8 cellular contexts compared by ENCODE assay signal in genomic region chr12:120639771-120640721, GRCh38. TPM values are rescaled to one million over a fixed set of nuclear protein-coding genes. Genes with fewer than 3 reads are reported as not detected.
DNase-seq lines count a peak whose midpoint lies in the region; ATAC-seq, FAIRE-seq and TF ChIP-seq lines count a peak whose summit lies in the region.

TSS of gene CABP1 (plus strand) at chr12:120640626. CDS start at chr12:120640686, 60 bp downstream.

- H3K4me3 ChIP-seq in ascending aorta, result peak within 1 kb of the TSS; percentile 51 to 64
- peak within 1 kb of the TSS; percentile 18 to 39 for H3K4me3 ChIP-seq in kidney (ENCODE audit: low read length in 2 of 2)

- H3K4me1 ChIP-seq in ascending aorta (peaks cover 9 to 13% of the 10 kb centered on the region in 2 donors), kidney (ENCODE audit: control insufficient read depth in 1 of 2, insufficient read depth in 1 of 2, low read depth in 1 of 2, low read length in 2 of 2) (peaks cover 0 to 4% of the 10 kb centered on the region in 2 donors)

- ATAC-seq in GM19025 (IDR thresholded peaks at IDR 0.05; ENCODE audit: low read depth, unreplicated experiment) (peak; percentile 60), HG03457 (IDR thresholded peaks at IDR 0.05; ENCODE audit: unreplicated experiment) (peak; percentile 54), HG03469 (IDR thresholded peaks at IDR 0.05; ENCODE audit: unreplicated experiment) (no peak)

- peak; percentile 65 for DNase-seq in 8988T
- DNase-seq in T-helper 1 cell, result peak in 4 of 5 donors; percentile 46 to 63 (median 51)
- DNase-seq in ascending aorta (ENCODE audit: low spot score in 2 of 2), result no peak
- DNase-seq in kidney, result peak; percentile 75
- peak; percentile 46 for DNase-seq in stimulated activated CD8-positive, alpha-beta memory T cell treated with anti-CD3 and anti-CD28 coated beads, Interleukin-12 subunit alpha, Interleukin-12 subunit beta, amount 100 ng/mL, for 1 hour (ENCODE audit: low read depth)

- no peaks in the 10 kb centered on the region for H3K9me3 ChIP-seq in ascending aorta
- no peaks in the 10 kb centered on the region for H3K9me3 ChIP-seq in kidney (ENCODE audit: control insufficient read depth in 1 of 2, low read length in 2 of 2)

- TF ChIP-seq CTCF in ascending aorta (IDR thresholded peaks at IDR 0.05) (no peak), kidney (IDR thresholded peaks at IDR 0.05; ENCODE audit: borderline replicate concordance, extremely low read depth, insufficient read depth) (peak; percentile 15)

- no peak within 1 kb of the TSS for H3K9ac ChIP-seq in kidney (ENCODE audit: low read length in 2 of 2)

- peaks cover 19% of the 10 kb centered on the region for H3K27me3 ChIP-seq in ascending aorta

- intact Hi-C loops in ascending aorta (cut with DNase I), result loop anchor here (10.0 kb wide), 1 partner anchor 315 kb away; the partner anchor contains the start of gene PLA2G1B
- intact Hi-C loops in kidney (cut with DNase I), result loop anchor here (10.0 kb wide), 1 partner anchor 75 kb away; the partner anchor contains the start of gene UNC119B

- H3K27ac ChIP-seq in ascending aorta, result no peak within 1 kb of the TSS
- no peak within 1 kb of the TSS for H3K27ac ChIP-seq in kidney (ENCODE audit: low read depth in 2 of 2, low read length in 2 of 2)

- no peak for FAIRE-seq in kidney (lab: Jason Lieb, UNC)

- H3K36me3 ChIP-seq in ascending aorta (no peaks in the 10 kb centered on the region), kidney (ENCODE audit: control insufficient read depth in 1 of 2, insufficient read depth in 2 of 2, low read length in 2 of 2) (no peaks in the 10 kb centered on the region)

RNA-seq across cellular contexts. Expression of gene CABP1, which starts in this region (rescaled TPM):
- total RNA-seq in ascending aorta, result 0.32 TPM
- 2.0 TPM for total RNA-seq in kidney
- 24.1 TPM for polyA plus RNA-seq in kidney (ENCODE audit: insufficient read depth, low read depth, low replicate concordance)

Comparison
In these comparisons a context has a peak if more than half of its experiments do, and no peak if none do; other contexts are left out.
1. DNase-seq: peak in 8988T (single experiment), T-helper 1 cell (4 of 5), kidney (single experiment) and stimulated activated CD8-positive, alpha-beta memory T cell treated with anti-CD3 and anti-CD28 coated beads, Interleukin-12 subunit alpha, Interleukin-12 subunit beta, amount 100 ng/mL, for 1 hour (single experiment); none in ascending aorta (0 of 2).